25 cellular contexts compared by ENCODE assay signal in the genomic region with DNA sequence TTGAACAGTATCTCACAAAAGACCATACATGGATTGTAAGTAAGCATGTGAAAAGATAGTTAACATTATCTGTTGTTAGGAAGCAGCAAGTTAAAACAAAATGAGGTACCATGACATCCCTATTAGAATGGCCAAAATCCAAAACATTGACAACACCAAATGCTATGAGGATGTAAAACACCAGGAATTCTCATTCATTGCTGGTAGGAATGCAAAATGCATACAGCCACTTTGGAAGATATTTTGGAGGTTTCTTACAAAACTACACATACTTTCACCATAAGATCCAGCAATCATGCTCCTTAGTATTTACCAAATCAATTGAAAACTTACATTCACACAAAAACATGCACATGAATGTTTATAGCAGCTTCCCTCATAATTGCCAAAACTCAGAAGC. TPM values are rescaled to one million over a fixed set of nuclear protein-coding genes. Genes with fewer than 3 reads are reported as not detected.
"Had no signal": no experiment of that assay in that cellular context is flagged by ENCODE, and none has a peak within 500 bp of the region (broad histone marks: within the 10 kb centered on the region; RNA-seq: fewer than 3 reads in every experiment).

No MANE protein-coding gene starts in this region.

- H3K9me3 ChIP-seq: testis, upper lobe of right lung had no signal

- H3K27ac ChIP-seq: heart right ventricle, neutrophil, skin epidermis, testis, tibial nerve, upper lobe of right lung, vagina had no signal

- H3K27ac Mint-ChIP-seq: dendritic cell treated with granulocyte-macrophage colony-stimulating factor and Interleukin-4, amounts not matched to agents 40 ng/mL and 50 ng/mL, for 4 days; nephron progenitor cell; stimulated activated naive B cell treated with anti-CD40 and anti-IgM and Interleukin-4, amounts not matched to agents 10 μg/mL and 1 μg/mL and 100 μg/mL, for 72 hours; stimulated activated naive CD8-positive, alpha-beta T cell treated with anti-CD3 and anti-CD28 coated beads, Interleukin-15, amount 100 ng/mL, for 72 hours had no signal

- H3K4me3 ChIP-seq: heart right ventricle, skin epidermis, testis, tibial nerve, upper lobe of right lung, vagina had no signal

- H3K36me3 ChIP-seq: heart right ventricle, neutrophil, tibial nerve, upper lobe of right lung, vagina had no signal

- H3K27me3 Mint-ChIP-seq: dendritic cell treated with granulocyte-macrophage colony-stimulating factor and Interleukin-4, amounts not matched to agents 40 ng/mL and 50 ng/mL, for 4 days; naive thymus-derived CD4-positive, alpha-beta T cell; stimulated activated naive CD8-positive, alpha-beta T cell treated with anti-CD3 and anti-CD28 coated beads, Interleukin-15, amount 100 ng/mL, for 72 hours had no signal

- H3K27me3 ChIP-seq: heart right ventricle, neutrophil, testis, tibial nerve, upper lobe of right lung, vagina had no signal

- H3K4me3 Mint-ChIP-seq: dendritic cell treated with granulocyte-macrophage colony-stimulating factor and Interleukin-4, amounts not matched to agents 40 ng/mL and 50 ng/mL, for 4 days; naive thymus-derived CD4-positive, alpha-beta T cell; nephron progenitor cell; stimulated activated naive B cell treated with anti-CD40 and anti-IgM and Interleukin-4, amounts not matched to agents 10 μg/mL and 1 μg/mL and 100 μg/mL, for 72 hours; stimulated activated naive CD8-positive, alpha-beta T cell treated with anti-CD3 and anti-CD28 coated beads, Interleukin-15, amount 100 ng/mL, for 72 hours had no signal

- DNase-seq: heart right ventricle; hypothalamus; kidney glomerular epithelial cell; mammary epithelial cell; naive thymus-derived CD4-positive, alpha-beta T cell; nephron progenitor cell; posterior cingulate gyrus; stimulated activated CD4-positive, alpha-beta T cell treated with anti-CD3 and anti-CD28 coated beads, Interleukin-2, amount 100 ng/mL, for 24 hours; stimulated activated CD4-positive, alpha-beta T cell treated with anti-CD3 and anti-CD28 coated beads, Interleukin-4, amount 100 ng/mL, for 4 hours; stimulated activated naive B cell treated with anti-CD40 and anti-IgM and Interleukin-4, amounts not matched to agents 10 μg/mL and 1 μg/mL and 100 μg/mL, for 72 hours; stimulated activated naive CD8-positive, alpha-beta T cell treated with anti-CD3 and anti-CD28 coated beads, Interleukin-15, amount 100 ng/mL, for 72 hours; testis; upper lobe of right lung had no signal

- H3K4me1 ChIP-seq: testis, upper lobe of right lung had no signal

- ATAC-seq: esophagus mucosa; heart right ventricle; naive thymus-derived CD4-positive, alpha-beta T cell; sciatic nerve; stimulated activated naive B cell treated with anti-CD40 and anti-IgM and Interleukin-4, amounts not matched to agents 10 μg/mL and 1 μg/mL and 100 μg/mL, for 72 hours; stimulated activated naive CD8-positive, alpha-beta T cell treated with anti-CD3 and anti-CD28 coated beads, Interleukin-15, amount 100 ng/mL, for 72 hours; upper lobe of right lung had no signal

RNA-seq across cellular contexts. Expression of gene ICOS, which starts 30.9 kb away (rescaled TPM):
- total RNA-seq: esophagus mucosa, frontal cortex, glomerular endothelial cell, mammary epithelial cell, osteocyte, pulmonary artery endothelial cell, sciatic nerve had no signal
- polyA plus RNA-seq: mammary epithelial cell had no signal

RNA-seq across cellular contexts. Expression of gene CTLA4, which starts 38.1 kb away (rescaled TPM):
- total RNA-seq: frontal cortex, glomerular endothelial cell, mammary epithelial cell, osteocyte, pulmonary artery endothelial cell, tibial nerve had no signal
- polyA plus RNA-seq: liver, mammary epithelial cell had no signal
